In the genomic region with DNA sequence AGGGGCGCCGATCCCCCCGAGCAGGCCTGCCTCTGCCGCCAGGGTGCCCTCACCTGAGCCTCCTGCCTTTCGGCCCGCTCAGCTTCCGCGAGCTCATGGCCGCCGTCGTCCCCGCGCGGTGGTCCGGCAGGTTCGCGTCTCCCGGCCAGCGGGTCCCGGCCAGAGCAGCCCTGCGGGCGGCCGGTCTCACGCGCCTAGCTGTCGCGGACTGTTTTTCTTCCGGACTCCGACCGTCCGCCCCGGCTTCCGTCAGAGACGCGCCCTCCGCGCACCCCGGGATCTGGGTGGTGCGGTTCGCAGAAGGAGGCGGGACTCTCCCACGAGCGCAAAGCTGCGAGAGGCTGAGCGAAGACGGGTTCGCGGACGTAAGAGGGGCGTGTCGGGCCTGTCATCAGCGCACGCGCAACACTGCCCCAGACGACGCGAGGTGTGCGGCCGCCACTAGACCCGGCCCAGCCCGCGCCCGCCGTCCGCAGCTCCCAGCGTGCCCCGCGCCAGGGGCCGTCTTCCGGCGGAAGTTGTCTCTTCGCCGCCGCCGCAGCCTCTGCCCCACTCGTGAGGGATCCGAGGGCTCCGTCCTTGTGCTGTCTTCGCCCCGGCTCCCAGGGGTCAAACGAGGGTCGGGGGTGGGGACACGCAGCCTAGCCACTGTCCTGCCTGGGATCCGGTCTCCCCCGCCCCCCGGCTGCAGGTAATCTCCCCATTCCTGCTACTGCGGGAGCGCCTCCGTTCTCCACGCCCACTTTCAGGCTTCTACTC, we compare ENCODE assay signal across 1 cellular context.
TF ChIP-seq lines count a peak whose summit lies in the region.

Gene INPP5K, minus strand, starts transcription at position 210 of the 759 bp plus-strand sequence. Its CDS starts 113 bp downstream, at position 97.

TF ChIP-seq in HepG2, 621 proteins besides CTCF, POLR2A, EP300 and RAD21 (continued from another document and continues in another):
- TF ChIP-seq, protein P1, sequence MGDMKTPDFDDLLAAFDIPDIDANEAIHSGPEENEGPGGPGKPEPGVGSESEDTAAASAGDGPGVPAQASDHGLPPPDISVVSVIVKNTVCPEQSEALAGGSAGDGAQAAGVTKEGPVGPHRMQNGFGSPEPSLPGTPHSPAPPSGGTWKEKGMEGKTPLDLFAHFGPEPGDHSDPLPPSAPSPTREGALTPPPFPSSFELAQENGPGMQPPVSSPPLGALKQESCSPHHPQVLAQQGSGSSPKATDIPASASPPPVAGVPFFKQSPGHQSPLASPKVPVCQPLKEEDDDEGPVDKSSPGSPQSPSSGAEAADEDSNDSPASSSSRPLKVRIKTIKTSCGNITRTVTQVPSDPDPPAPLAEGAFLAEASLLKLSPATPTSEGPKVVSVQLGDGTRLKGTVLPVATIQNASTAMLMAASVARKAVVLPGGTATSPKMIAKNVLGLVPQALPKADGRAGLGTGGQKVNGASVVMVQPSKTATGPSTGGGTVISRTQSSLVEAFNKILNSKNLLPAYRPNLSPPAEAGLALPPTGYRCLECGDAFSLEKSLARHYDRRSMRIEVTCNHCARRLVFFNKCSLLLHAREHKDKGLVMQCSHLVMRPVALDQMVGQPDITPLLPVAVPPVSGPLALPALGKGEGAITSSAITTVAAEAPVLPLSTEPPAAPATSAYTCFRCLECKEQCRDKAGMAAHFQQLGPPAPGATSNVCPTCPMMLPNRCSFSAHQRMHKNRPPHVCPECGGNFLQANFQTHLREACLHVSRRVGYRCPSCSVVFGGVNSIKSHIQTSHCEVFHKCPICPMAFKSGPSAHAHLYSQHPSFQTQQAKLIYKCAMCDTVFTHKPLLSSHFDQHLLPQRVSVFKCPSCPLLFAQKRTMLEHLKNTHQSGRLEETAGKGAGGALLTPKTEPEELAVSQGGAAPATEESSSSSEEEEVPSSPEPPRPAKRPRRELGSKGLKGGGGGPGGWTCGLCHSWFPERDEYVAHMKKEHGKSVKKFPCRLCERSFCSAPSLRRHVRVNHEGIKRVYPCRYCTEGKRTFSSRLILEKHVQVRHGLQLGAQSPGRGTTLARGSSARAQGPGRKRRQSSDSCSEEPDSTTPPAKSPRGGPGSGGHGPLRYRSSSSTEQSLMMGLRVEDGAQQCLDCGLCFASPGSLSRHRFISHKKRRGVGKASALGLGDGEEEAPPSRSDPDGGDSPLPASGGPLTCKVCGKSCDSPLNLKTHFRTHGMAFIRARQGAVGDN (CRISPR knock-in tag; IDR thresholded peaks at IDR 0.05) = peak; percentile 95
- TF ChIP-seq ZNF777 (CRISPR knock-in tag; IDR thresholded peaks at IDR 0.05) = peak; percentile 39; the same call in 1 of the 2 replicates
- TF ChIP-seq, protein P2, sequence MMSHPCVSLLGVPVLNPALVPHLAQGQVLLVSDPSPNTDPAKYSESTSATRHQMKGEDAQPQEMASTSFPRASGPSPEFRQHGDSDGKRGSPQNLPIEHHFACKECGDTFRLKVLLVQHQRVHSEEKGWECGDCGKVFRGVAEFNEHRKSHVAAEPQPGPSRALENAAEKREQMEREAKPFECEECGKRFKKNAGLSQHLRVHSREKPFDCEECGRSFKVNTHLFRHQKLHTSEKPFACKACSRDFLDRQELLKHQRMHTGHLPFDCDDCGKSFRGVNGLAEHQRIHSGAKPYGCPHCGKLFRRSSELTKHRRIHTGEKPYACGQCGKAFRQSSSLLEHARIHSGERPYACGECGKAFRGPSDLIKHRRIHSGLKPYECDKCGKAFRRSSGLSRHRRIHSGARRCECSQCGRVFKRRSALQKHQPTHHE (CRISPR knock-in tag; IDR thresholded peaks at IDR 0.05; ENCODE audit: borderline replicate concordance) = peak; percentile 32; the same call in 1 of the 2 replicates
- TF ChIP-seq ZNF333 (CRISPR knock-in tag; IDR thresholded peaks at IDR 0.05; ENCODE audit: borderline replicate concordance) = no peak
- TF ChIP-seq ELF1 (CRISPR knock-in tag; IDR thresholded peaks at IDR 0.05) = peak; percentile 86
- no peak for TF ChIP-seq ZC3H4 (CRISPR knock-in tag; IDR thresholded peaks at IDR 0.05; ENCODE audit: borderline replicate concordance)
- TF ChIP-seq, protein P3, sequence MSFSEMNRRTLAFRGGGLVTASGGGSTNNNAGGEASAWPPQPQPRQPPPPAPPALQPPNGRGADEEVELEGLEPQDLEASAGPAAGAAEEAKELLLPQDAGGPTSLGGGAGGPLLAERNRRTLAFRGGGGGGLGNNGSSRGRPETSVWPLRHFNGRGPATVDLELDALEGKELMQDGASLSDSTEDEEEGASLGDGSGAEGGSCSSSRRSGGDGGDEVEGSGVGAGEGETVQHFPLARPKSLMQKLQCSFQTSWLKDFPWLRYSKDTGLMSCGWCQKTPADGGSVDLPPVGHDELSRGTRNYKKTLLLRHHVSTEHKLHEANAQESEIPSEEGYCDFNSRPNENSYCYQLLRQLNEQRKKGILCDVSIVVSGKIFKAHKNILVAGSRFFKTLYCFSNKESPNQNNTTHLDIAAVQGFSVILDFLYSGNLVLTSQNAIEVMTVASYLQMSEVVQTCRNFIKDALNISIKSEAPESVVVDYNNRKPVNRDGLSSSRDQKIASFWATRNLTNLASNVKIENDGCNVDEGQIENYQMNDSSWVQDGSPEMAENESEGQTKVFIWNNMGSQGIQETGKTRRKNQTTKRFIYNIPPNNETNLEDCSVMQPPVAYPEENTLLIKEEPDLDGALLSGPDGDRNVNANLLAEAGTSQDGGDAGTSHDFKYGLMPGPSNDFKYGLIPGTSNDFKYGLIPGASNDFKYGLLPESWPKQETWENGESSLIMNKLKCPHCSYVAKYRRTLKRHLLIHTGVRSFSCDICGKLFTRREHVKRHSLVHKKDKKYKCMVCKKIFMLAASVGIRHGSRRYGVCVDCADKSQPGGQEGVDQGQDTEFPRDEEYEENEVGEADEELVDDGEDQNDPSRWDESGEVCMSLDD (CRISPR knock-in tag; IDR thresholded peaks at IDR 0.05; ENCODE audit: borderline replicate concordance) = no peak
- 0 out of 2 replicates have a peak, but pooled peaks have one; percentile 22 for TF ChIP-seq TOE1 (CRISPR knock-in tag; IDR thresholded peaks at IDR 0.05)
- no peak for TF ChIP-seq ZNF136 (CRISPR knock-in tag; IDR thresholded peaks at IDR 0.05; ENCODE audit: low read depth)
- no peak for TF ChIP-seq TBX3 (IDR thresholded peaks at IDR 0.05; ENCODE audit: borderline replicate concordance)
- TF ChIP-seq ZBTB20 (CRISPR knock-in tag; IDR thresholded peaks at IDR 0.05; ENCODE audit: borderline replicate concordance, low read depth) = no peak
- TF ChIP-seq, protein P4, sequence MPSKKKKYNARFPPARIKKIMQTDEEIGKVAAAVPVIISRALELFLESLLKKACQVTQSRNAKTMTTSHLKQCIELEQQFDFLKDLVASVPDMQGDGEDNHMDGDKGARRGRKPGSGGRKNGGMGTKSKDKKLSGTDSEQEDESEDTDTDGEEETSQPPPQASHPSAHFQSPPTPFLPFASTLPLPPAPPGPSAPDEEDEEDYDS (CRISPR knock-in tag; IDR thresholded peaks at IDR 0.05) = peak; percentile 44; the same call in 1 of the 2 replicates
- TF ChIP-seq ZNF629 (CRISPR knock-in tag; conservative IDR thresholded peaks at IDR 0.05) = no peak
- TF ChIP-seq AGO2 (optimal IDR thresholded peaks at IDR 0.05; ENCODE audit: low read depth, low read length) = peak; percentile 87
- peak; percentile 57; the same call in 1 of the 2 replicates for TF ChIP-seq CCDC6 (CRISPR knock-in tag; IDR thresholded peaks at IDR 0.05)
- no peak for TF ChIP-seq SYNCRIP (IDR thresholded peaks at IDR 0.05; ENCODE audit: insufficient read depth, low read depth, low read length)
- peak; percentile 48 for TF ChIP-seq TEAD3 (CRISPR knock-in tag; optimal IDR thresholded peaks at IDR 0.05; ENCODE audit: borderline replicate concordance)
- no peak for TF ChIP-seq ATAD3A (CRISPR knock-in tag; IDR thresholded peaks at IDR 0.05)
- TF ChIP-seq, protein P5, sequence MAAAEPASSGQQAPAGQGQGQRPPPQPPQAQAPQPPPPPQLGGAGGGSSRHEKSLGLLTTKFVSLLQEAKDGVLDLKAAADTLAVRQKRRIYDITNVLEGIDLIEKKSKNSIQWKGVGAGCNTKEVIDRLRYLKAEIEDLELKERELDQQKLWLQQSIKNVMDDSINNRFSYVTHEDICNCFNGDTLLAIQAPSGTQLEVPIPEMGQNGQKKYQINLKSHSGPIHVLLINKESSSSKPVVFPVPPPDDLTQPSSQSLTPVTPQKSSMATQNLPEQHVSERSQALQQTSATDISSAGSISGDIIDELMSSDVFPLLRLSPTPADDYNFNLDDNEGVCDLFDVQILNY (CRISPR knock-in tag; conservative IDR thresholded peaks at IDR 0.05) = peak; percentile 31; the same call in 1 of the 2 replicates
- peak; percentile 53; the same call in 1 of the 2 replicates for TF ChIP-seq SALL2 (CRISPR knock-in tag; IDR thresholded peaks at IDR 0.05)
- no peak for TF ChIP-seq ZFYVE20 (CRISPR knock-in tag; IDR thresholded peaks at IDR 0.05; ENCODE audit: borderline replicate concordance, low read depth)
- TF ChIP-seq GPBP1L1 (CRISPR knock-in tag; IDR thresholded peaks at IDR 0.05) = no peak
- no peak for TF ChIP-seq RORA (CRISPR knock-in tag; IDR thresholded peaks at IDR 0.05)
- TF ChIP-seq MLX (CRISPR knock-in tag; IDR thresholded peaks at IDR 0.05) = no peak
- no peak for TF ChIP-seq ZNF33A (CRISPR knock-in tag; IDR thresholded peaks at IDR 0.05; ENCODE audit: borderline replicate concordance)
- TF ChIP-seq ZNF670 (CRISPR knock-in tag; IDR thresholded peaks at IDR 0.05; ENCODE audit: borderline replicate concordance) = peak; percentile 61; the same call in 1 of the 2 replicates
- TF ChIP-seq ZNF574 (CRISPR knock-in tag; IDR thresholded peaks at IDR 0.05) = peak; percentile 87
- peak; percentile 22; the same call in 1 of the 2 replicates for TF ChIP-seq RFXAP (CRISPR knock-in tag; IDR thresholded peaks at IDR 0.05; ENCODE audit: borderline replicate concordance)
- TF ChIP-seq REL (CRISPR knock-in tag; conservative IDR thresholded peaks at IDR 0.05) = 0 out of 2 replicates have a peak, but pooled peaks have one; percentile 12
- peak; percentile 64; the same call in 1 of the 2 replicates for TF ChIP-seq TBX2 (CRISPR knock-in tag; IDR thresholded peaks at IDR 0.05; ENCODE audit: borderline replicate concordance)
- peak; percentile 77 for TF ChIP-seq HOXA3 (CRISPR knock-in tag; IDR thresholded peaks at IDR 0.05)
- 0 out of 2 replicates have a peak, but pooled peaks have one; percentile 27 for TF ChIP-seq TMF1 (CRISPR knock-in tag; IDR thresholded peaks at IDR 0.05; ENCODE audit: low read depth)
- TF ChIP-seq IKZF4 (CRISPR knock-in tag; IDR thresholded peaks at IDR 0.05; ENCODE audit: borderline replicate concordance, low read depth, not compliant biosample characterization) = no peak
- TF ChIP-seq, protein P6, sequence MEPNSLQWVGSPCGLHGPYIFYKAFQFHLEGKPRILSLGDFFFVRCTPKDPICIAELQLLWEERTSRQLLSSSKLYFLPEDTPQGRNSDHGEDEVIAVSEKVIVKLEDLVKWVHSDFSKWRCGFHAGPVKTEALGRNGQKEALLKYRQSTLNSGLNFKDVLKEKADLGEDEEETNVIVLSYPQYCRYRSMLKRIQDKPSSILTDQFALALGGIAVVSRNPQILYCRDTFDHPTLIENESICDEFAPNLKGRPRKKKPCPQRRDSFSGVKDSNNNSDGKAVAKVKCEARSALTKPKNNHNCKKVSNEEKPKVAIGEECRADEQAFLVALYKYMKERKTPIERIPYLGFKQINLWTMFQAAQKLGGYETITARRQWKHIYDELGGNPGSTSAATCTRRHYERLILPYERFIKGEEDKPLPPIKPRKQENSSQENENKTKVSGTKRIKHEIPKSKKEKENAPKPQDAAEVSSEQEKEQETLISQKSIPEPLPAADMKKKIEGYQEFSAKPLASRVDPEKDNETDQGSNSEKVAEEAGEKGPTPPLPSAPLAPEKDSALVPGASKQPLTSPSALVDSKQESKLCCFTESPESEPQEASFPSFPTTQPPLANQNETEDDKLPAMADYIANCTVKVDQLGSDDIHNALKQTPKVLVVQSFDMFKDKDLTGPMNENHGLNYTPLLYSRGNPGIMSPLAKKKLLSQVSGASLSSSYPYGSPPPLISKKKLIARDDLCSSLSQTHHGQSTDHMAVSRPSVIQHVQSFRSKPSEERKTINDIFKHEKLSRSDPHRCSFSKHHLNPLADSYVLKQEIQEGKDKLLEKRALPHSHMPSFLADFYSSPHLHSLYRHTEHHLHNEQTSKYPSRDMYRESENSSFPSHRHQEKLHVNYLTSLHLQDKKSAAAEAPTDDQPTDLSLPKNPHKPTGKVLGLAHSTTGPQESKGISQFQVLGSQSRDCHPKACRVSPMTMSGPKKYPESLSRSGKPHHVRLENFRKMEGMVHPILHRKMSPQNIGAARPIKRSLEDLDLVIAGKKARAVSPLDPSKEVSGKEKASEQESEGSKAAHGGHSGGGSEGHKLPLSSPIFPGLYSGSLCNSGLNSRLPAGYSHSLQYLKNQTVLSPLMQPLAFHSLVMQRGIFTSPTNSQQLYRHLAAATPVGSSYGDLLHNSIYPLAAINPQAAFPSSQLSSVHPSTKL (CRISPR knock-in tag; IDR thresholded peaks at IDR 0.05) = no peak
- no peak; the same call in 1 of the 2 replicates for TF ChIP-seq DNMT1 (CRISPR knock-in tag; IDR thresholded peaks at IDR 0.05)
- TF ChIP-seq ZNF253 (CRISPR knock-in tag; IDR thresholded peaks at IDR 0.05; ENCODE audit: borderline replicate concordance) = no peak
- TF ChIP-seq JUN (CRISPR knock-in tag; IDR thresholded peaks at IDR 0.05) = no peak
- TF ChIP-seq ZNF350 (CRISPR knock-in tag; IDR thresholded peaks at IDR 0.05; ENCODE audit: borderline replicate concordance, low read depth) = no peak; the same call in 1 of the 2 replicates
